ENCODE assay signal across 1 cellular context in the genomic region with DNA sequence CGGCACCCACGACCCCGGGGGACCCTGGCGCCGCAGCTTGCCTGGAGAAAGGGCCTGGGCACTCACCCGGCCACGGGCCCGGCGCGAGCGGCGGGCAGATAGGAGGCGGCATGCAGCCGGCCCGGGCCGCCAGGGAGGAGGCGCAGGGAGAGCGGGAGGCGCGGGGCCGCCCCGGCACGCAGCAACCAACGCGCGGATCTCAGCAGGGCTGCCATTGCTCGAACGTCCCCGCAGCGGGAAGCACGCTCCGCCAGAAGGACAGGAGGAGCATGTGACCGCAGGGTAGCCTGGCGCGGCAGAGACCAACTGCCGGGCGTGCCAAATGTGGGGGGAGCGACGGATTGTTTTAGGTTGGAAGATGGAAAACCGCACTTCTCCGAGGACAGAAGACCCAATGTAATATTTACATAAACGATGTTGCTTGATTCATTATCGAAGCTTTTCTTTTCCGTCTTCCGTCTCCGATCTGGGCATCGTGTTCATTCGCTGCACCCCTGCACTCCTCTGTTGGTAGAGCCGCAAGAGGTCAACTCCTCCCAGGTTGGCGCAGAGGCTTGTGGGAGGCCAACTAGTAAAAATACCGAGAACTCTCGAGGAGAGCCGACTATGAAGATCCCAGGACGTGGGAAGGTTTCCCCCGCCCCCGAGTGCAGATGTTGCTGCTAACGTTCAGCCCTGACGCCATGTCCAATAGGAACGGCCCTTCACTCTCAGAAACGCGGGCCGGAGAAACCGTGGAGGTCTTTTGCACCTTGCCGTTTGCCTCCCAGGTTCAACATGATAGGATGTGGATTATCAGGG.
A peak's percentile ranks its signal among the peaks of the same experiment; 100 is the strongest.
TF ChIP-seq lines count a peak whose summit lies in the region.

A gene (minus strand): TSS at position 257 of the 801 bp plus-strand sequence. CDS start 42 bp downstream, at position 215.

TF ChIP-seq in HepG2, 621 proteins besides CTCF, POLR2A, EP300 and RAD21 (continued from another document and continues in another):
- TF ChIP-seq, protein P1, sequence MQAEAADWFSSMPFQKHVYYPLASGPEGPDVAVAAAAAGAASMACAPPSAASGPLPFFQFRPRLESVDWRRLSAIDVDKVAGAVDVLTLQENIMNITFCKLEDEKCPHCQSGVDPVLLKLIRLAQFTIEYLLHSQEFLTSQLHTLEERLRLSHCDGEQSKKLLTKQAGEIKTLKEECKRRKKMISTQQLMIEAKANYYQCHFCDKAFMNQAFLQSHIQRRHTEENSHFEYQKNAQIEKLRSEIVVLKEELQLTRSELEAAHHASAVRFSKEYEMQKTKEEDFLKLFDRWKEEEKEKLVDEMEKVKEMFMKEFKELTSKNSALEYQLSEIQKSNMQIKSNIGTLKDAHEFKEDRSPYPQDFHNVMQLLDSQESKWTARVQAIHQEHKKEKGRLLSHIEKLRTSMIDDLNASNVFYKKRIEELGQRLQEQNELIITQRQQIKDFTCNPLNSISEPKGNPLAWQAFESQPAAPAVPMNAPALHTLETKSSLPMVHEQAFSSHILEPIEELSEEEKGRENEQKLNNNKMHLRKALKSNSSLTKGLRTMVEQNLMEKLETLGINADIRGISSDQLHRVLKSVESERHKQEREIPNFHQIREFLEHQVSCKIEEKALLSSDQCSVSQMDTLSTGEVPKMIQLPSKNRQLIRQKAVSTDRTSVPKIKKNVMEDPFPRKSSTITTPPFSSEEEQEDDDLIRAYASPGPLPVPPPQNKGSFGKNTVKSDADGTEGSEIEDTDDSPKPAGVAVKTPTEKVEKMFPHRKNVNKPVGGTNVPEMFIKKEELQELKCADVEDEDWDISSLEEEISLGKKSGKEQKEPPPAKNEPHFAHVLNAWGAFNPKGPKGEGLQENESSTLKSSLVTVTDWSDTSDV (CRISPR knock-in tag; IDR thresholded peaks at IDR 0.05) = no peak
- TF ChIP-seq, protein P2, sequence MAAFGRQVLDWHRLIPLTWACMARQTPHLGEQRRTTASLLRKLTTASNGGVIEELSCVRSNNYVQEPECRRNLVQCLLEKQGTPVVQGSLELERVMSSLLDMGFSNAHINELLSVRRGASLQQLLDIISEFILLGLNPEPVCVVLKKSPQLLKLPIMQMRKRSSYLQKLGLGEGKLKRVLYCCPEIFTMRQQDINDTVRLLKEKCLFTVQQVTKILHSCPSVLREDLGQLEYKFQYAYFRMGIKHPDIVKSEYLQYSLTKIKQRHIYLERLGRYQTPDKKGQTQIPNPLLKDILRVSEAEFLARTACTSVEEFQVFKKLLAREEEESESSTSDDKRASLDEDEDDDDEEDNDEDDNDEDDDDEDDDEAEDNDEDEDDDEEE (CRISPR knock-in tag; IDR thresholded peaks at IDR 0.05) = 0 out of 2 replicates have a peak, but pooled peaks have one; percentile 76
- TF ChIP-seq ELF3 (CRISPR knock-in tag; IDR thresholded peaks at IDR 0.05) (peak; percentile 38; the same call in 1 of the 2 replicates), ZSCAN12 (CRISPR knock-in tag; IDR thresholded peaks at IDR 0.05) (no peak), MIER3 (CRISPR knock-in tag; IDR thresholded peaks at IDR 0.05; ENCODE audit: borderline replicate concordance) (0 out of 2 replicates have a peak, but pooled peaks have one; percentile 34), ZNF768 (CRISPR knock-in tag; IDR thresholded peaks at IDR 0.05) (peak; percentile 49; the same call in 1 of the 2 replicates), TBL1XR1 (IDR thresholded peaks at IDR 0.05; ENCODE audit: borderline replicate concordance, low read length, partially characterized antibody) (peak; percentile 86), ZNF205 (CRISPR knock-in tag; IDR thresholded peaks at IDR 0.05) (no peak), FLYWCH1 (CRISPR knock-in tag; IDR thresholded peaks at IDR 0.05) (0 out of 2 replicates have a peak, but pooled peaks have one; percentile 72), IKZF4 (CRISPR knock-in tag; IDR thresholded peaks at IDR 0.05; ENCODE audit: borderline replicate concordance, low read depth, not compliant biosample characterization) (peak; percentile 57), FOXA1 (IDR thresholded peaks at IDR 0.05) (no peak), FOXA1 (CRISPR knock-in tag; IDR thresholded peaks at IDR 0.05) (no peak; the same call in none of the 2 replicates), FIP1L1 (IDR thresholded peaks at IDR 0.05; ENCODE audit: borderline replicate concordance, insufficient read depth, low read depth, low read length) (no peak), NR1H2 (CRISPR knock-in tag; IDR thresholded peaks at IDR 0.05; ENCODE audit: borderline replicate concordance, low read depth) (peak; percentile 72; the same call in 1 of the 2 replicates), SAP130 (CRISPR knock-in tag; IDR thresholded peaks at IDR 0.05; ENCODE audit: low read depth) (peak; percentile 96), ZNF788 (CRISPR knock-in tag; IDR thresholded peaks at IDR 0.05; ENCODE audit: borderline replicate concordance) (peak; percentile 54; the same call in 1 of the 2 replicates), ELF1 (CRISPR knock-in tag; IDR thresholded peaks at IDR 0.05) (peak; percentile 61), SNAI1 (CRISPR knock-in tag; IDR thresholded peaks at IDR 0.05; ENCODE audit: borderline replicate concordance) (0 out of 2 replicates have a peak, but pooled peaks have one; percentile 36), TCF12 (IDR thresholded peaks at IDR 0.05) (no peak), TCF12 (CRISPR knock-in tag; IDR thresholded peaks at IDR 0.05) (peak; percentile 10; the same call in 1 of the 2 replicates), HOXD1 (CRISPR knock-in tag; IDR thresholded peaks at IDR 0.05) (no peak; the same call in 1 of the 2 replicates), ZNF577 (CRISPR knock-in tag; IDR thresholded peaks at IDR 0.05; ENCODE audit: borderline replicate concordance, low read depth) (no peak), SIN3A (IDR thresholded peaks at IDR 0.05; ENCODE audit: borderline replicate concordance, low read depth, low read length) (peak; percentile 88), ZZZ3 (CRISPR knock-in tag; IDR thresholded peaks at IDR 0.05; ENCODE audit: borderline replicate concordance) (no peak; the same call in 1 of the 2 replicates), MEIS1 (CRISPR knock-in tag; IDR thresholded peaks at IDR 0.05; ENCODE audit: borderline replicate concordance) (no peak; the same call in 1 of the 2 replicates), ZNF224 (CRISPR knock-in tag; IDR thresholded peaks at IDR 0.05) (no peak), FOXC1 (CRISPR knock-in tag; IDR thresholded peaks at IDR 0.05; ENCODE audit: borderline replicate concordance) (peak; percentile 64; the same call in 1 of the 2 replicates), ZNF10 (CRISPR knock-in tag; IDR thresholded peaks at IDR 0.05; ENCODE audit: borderline replicate concordance, low read depth) (no peak), ZNF709 (CRISPR knock-in tag; IDR thresholded peaks at IDR 0.05) (no peak; the same call in none of the 2 replicates), ZNF547 (CRISPR knock-in tag; IDR thresholded peaks at IDR 0.05) (peak; percentile 53; the same call in 1 of the 2 replicates), ZNF496 (CRISPR knock-in tag; IDR thresholded peaks at IDR 0.05; ENCODE audit: insufficient replicate concordance) (no peak), MBD4 (IDR thresholded peaks at IDR 0.05; ENCODE audit: borderline replicate concordance, low read length) (no peak), NFE2L1 (CRISPR knock-in tag; IDR thresholded peaks at IDR 0.05; ENCODE audit: borderline replicate concordance) (no peak), CREM (IDR thresholded peaks at IDR 0.05) (peak; percentile 90), CREM (CRISPR knock-in tag; IDR thresholded peaks at IDR 0.05) (no peak)
- TF ChIP-seq, protein P3, sequence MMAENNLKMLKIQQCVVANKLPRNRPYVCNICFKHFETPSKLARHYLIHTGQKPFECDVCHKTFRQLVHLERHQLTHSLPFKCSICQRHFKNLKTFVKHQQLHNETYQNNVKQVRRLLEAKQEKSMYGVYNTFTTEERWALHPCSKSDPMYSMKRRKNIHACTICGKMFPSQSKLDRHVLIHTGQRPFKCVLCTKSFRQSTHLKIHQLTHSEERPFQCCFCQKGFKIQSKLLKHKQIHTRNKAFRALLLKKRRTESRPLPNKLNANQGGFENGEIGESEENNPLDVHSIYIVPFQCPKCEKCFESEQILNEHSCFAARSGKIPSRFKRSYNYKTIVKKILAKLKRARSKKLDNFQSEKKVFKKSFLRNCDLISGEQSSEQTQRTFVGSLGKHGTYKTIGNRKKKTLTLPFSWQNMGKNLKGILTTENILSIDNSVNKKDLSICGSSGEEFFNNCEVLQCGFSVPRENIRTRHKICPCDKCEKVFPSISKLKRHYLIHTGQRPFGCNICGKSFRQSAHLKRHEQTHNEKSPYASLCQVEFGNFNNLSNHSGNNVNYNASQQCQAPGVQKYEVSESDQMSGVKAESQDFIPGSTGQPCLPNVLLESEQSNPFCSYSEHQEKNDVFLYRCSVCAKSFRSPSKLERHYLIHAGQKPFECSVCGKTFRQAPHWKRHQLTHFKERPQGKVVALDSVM (CRISPR knock-in tag; IDR thresholded peaks at IDR 0.05) = no peak; the same call in 1 of the 2 replicates
- TF ChIP-seq, protein P4, sequence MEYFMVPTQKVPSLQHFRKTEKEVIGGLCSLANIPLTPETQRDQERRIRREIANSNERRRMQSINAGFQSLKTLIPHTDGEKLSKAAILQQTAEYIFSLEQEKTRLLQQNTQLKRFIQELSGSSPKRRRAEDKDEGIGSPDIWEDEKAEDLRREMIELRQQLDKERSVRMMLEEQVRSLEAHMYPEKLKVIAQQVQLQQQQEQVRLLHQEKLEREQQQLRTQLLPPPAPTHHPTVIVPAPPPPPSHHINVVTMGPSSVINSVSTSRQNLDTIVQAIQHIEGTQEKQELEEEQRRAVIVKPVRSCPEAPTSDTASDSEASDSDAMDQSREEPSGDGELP (IDR thresholded peaks at IDR 0.05; ENCODE audit: borderline replicate concordance, low read depth) = 0 out of 2 replicates have a peak, but pooled peaks have one; percentile 46
- TF ChIP-seq, protein P5, sequence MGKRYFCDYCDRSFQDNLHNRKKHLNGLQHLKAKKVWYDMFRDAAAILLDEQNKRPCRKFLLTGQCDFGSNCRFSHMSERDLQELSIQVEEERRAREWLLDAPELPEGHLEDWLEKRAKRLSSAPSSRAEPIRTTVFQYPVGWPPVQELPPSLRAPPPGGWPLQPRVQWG (CRISPR knock-in tag; IDR thresholded peaks at IDR 0.05; ENCODE audit: borderline replicate concordance, low read depth) = no peak
- TF ChIP-seq, protein P6, sequence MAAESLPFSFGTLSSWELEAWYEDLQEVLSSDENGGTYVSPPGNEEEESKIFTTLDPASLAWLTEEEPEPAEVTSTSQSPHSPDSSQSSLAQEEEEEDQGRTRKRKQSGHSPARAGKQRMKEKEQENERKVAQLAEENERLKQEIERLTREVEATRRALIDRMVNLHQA (CRISPR knock-in tag; IDR thresholded peaks at IDR 0.05) = no peak
- TF ChIP-seq, protein P7, sequence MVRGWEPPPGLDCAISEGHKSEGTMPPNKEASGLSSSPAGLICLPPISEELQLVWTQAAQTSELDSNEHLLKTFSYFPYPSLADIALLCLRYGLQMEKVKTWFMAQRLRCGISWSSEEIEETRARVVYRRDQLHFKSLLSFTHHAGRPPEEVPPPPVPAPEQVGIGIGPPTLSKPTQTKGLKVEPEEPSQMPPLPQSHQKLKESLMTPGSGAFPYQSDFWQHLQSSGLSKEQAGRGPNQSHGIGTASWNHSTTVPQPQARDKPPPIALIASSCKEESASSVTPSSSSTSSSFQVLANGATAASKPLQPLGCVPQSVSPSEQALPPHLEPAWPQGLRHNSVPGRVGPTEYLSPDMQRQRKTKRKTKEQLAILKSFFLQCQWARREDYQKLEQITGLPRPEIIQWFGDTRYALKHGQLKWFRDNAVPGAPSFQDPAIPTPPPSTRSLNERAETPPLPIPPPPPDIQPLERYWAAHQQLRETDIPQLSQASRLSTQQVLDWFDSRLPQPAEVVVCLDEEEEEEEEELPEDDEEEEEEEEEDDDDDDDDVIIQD (CRISPR knock-in tag; IDR thresholded peaks at IDR 0.05; ENCODE audit: low read depth) = peak; percentile 71; the same call in 1 of the 2 replicates
- TF ChIP-seq, protein P8, sequence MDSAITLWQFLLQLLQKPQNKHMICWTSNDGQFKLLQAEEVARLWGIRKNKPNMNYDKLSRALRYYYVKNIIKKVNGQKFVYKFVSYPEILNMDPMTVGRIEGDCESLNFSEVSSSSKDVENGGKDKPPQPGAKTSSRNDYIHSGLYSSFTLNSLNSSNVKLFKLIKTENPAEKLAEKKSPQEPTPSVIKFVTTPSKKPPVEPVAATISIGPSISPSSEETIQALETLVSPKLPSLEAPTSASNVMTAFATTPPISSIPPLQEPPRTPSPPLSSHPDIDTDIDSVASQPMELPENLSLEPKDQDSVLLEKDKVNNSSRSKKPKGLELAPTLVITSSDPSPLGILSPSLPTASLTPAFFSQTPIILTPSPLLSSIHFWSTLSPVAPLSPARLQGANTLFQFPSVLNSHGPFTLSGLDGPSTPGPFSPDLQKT (CRISPR knock-in tag; IDR thresholded peaks at IDR 0.05; ENCODE audit: borderline replicate concordance) = no peak
- TF ChIP-seq, protein P9, sequence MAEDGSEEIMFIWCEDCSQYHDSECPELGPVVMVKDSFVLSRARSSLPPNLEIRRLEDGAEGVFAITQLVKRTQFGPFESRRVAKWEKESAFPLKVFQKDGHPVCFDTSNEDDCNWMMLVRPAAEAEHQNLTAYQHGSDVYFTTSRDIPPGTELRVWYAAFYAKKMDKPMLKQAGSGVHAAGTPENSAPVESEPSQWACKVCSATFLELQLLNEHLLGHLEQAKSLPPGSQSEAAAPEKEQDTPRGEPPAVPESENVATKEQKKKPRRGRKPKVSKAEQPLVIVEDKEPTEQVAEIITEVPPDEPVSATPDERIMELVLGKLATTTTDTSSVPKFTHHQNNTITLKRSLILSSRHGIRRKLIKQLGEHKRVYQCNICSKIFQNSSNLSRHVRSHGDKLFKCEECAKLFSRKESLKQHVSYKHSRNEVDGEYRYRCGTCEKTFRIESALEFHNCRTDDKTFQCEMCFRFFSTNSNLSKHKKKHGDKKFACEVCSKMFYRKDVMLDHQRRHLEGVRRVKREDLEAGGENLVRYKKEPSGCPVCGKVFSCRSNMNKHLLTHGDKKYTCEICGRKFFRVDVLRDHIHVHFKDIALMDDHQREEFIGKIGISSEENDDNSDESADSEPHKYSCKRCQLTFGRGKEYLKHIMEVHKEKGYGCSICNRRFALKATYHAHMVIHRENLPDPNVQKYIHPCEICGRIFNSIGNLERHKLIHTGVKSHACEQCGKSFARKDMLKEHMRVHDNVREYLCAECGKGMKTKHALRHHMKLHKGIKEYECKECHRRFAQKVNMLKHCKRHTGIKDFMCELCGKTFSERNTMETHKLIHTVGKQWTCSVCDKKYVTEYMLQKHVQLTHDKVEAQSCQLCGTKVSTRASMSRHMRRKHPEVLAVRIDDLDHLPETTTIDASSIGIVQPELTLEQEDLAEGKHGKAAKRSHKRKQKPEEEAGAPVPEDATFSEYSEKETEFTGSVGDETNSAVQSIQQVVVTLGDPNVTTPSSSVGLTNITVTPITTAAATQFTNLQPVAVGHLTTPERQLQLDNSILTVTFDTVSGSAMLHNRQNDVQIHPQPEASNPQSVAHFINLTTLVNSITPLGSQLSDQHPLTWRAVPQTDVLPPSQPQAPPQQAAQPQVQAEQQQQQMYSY (CRISPR knock-in tag; IDR thresholded peaks at IDR 0.05) = no peak
- TF ChIP-seq, protein P10, sequence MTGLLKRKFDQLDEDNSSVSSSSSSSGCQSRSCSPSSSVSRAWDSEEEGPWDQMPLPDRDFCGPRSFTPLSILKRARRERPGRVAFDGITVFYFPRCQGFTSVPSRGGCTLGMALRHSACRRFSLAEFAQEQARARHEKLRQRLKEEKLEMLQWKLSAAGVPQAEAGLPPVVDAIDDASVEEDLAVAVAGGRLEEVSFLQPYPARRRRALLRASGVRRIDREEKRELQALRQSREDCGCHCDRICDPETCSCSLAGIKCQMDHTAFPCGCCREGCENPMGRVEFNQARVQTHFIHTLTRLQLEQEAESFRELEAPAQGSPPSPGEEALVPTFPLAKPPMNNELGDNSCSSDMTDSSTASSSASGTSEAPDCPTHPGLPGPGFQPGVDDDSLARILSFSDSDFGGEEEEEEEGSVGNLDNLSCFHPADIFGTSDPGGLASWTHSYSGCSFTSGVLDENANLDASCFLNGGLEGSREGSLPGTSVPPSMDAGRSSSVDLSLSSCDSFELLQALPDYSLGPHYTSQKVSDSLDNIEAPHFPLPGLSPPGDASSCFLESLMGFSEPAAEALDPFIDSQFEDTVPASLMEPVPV (CRISPR knock-in tag; IDR thresholded peaks at IDR 0.05) = peak; percentile 17; the same call in 1 of the 2 replicates
